Comparison of ENCODE assay signal across 10 cellular contexts in the genomic region with DNA sequence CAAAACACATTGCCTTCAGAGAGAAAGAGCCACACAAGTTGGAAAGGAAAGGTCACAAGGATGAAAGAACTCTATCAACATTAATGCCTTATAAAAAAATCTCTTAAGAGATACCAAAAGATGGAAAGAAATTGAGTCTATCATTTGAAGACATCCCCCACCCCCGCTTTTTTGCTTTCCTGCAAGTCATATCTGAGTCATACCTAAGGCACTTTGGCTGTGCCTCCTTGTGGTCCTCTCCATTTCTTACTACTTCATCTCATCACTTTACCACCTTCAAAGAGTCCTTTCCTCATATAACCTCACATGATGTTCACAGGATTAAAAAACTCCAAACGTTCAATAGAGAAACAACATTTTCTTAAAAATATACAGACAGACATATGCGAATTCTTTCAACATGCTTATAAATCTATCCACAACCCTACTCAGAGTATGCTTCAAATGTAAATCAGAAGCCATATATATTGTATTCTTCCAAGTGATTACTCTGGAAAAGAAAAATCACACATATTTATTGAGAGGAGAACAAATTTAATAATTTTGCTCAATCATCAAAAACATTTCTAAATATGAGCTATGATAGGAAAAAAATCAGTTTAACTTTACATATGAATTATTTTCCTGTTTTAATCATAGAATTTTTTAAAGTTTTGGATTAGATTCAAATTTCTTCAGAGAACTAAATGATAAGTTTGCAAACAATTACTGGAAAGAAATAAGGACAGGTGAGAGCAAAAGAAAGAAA.
DNase-seq lines count a peak whose midpoint lies in the region; ATAC-seq and TF ChIP-seq lines count a peak whose summit lies in the region.
"Had no signal": no experiment of that assay in that cellular context is flagged by ENCODE, and none has a peak within 500 bp of the region (broad histone marks: within the 10 kb centered on the region; RNA-seq: fewer than 3 reads in every experiment).

No MANE protein-coding gene starts in this region.

- H3K4me3 ChIP-seq in epithelial cell of esophagus (ENCODE audit: low read length): no peak overlapping the region
- H3K4me3 ChIP-seq: suprapubic skin had no signal

- no peak for TF ChIP-seq CTCF in epithelial cell of esophagus (IDR thresholded peaks at IDR 0.05; ENCODE audit: insufficient read depth, low read depth, low read length, missing control alignments)

- ATAC-seq in GM21390 (IDR thresholded peaks at IDR 0.05; ENCODE audit: unreplicated experiment) (no peak), HG03378 (IDR thresholded peaks at IDR 0.05; ENCODE audit: unreplicated experiment) (no peak)

- peak; percentile 0 for DNase-seq in EL
- peak; percentile 78 for DNase-seq in activated CD4-positive, alpha-beta T cell treated with anti-CD3 and anti-CD28 coated beads for 48 hours
- peak; percentile 29 for DNase-seq in epithelial cell of esophagus (ENCODE audit: low read depth)
- peak; percentile 37 to 59 for DNase-seq in stimulated activated CD4-positive, alpha-beta T cell treated with anti-CD3 and anti-CD28 coated beads, Interleukin-4, amount 100 ng/mL, for 48 hours (ENCODE audit: low read depth in 2 of 2)
- DNase-seq in DMS 273 treated with DMSO at 0.1 percent for 48 hours (lab: John Stamatoyannopoulos, UW): no peak
- DNase-seq in NCI-H1417 (lab: John Stamatoyannopoulos, UW): no peak
- DNase-seq: NCI-H2227 treated with DMSO at 0.1 percent for 48 hours had no signal

Comparison
In these comparisons a context has a peak if more than half of its experiments do, and no peak if none do; other contexts are left out.
1. DNase-seq: peak in EL (single experiment), activated CD4-positive, alpha-beta T cell treated with anti-CD3 and anti-CD28 coated beads for 48 hours (single experiment), epithelial cell of esophagus (single experiment) and stimulated activated CD4-positive, alpha-beta T cell treated with anti-CD3 and anti-CD28 coated beads, Interleukin-4, amount 100 ng/mL, for 48 hours (2 of 2); none in DMS 273 treated with DMSO at 0.1 percent for 48 hours (single experiment) and NCI-H1417 (0 of 3).